In genomic region chr19:38647966-38648788, GRCh38 we compare ENCODE assay signal across 8 cellular contexts. TPM values are rescaled to one million over a fixed set of nuclear protein-coding genes. Genes with fewer than 3 reads are reported as not detected.
A peak's percentile ranks its signal among the peaks of the same experiment; 100 is the strongest.
DNase-seq lines count a peak whose midpoint lies in the region; ATAC-seq and TF ChIP-seq lines count a peak whose summit lies in the region.

No MANE protein-coding gene starts in this region.

- H3K27me3 Mint-ChIP-seq in activated CD4-positive, alpha-beta T cell treated with anti-CD3 and anti-CD28 coated beads for 36 hours = peaks cover 15% of the 10 kb centered on the region
- H3K27me3 Mint-ChIP-seq in activated naive CD8-positive, alpha-beta T cell treated with anti-CD3 and anti-CD28 coated beads, Interleukin-2, amount 10 ng/mL, durations not matched to agents 7 days and 5 days = peaks cover 2% of the 10 kb centered on the region

- H3K27ac ChIP-seq in suprapubic skin = peak overlapping the region; percentile 96

- CTCF ChIA-PET in activated CD4-positive, alpha-beta T cell treated with anti-CD3 and anti-CD28 coated beads for 36 hours (lab: Charles Lee) = interaction anchor here (0.6 to 2.5 kb wide), 9 partner anchors 9 to 462 kb away, joined by 3 to 12 read pairs (median 5); partner anchors contain the start of genes EIF3K and FAM98C

- no peak for ATAC-seq in activated CD4-positive, alpha-beta T cell treated with anti-CD3 and anti-CD28 coated beads for 36 hours
- no peak for ATAC-seq in activated naive CD8-positive, alpha-beta T cell treated with anti-CD3 and anti-CD28 coated beads, Interleukin-2, amount 10 ng/mL, durations not matched to agents 7 days and 5 days (ENCODE audit: low read depth)
- ATAC-seq in HG02981 (IDR thresholded peaks at IDR 0.05; ENCODE audit: unreplicated experiment) = no peak

- H3K27ac Mint-ChIP-seq in activated CD4-positive, alpha-beta T cell treated with anti-CD3 and anti-CD28 coated beads for 36 hours = peak overlapping the region; percentile 81
- peak overlapping the region; percentile 87 for H3K27ac Mint-ChIP-seq in activated naive CD8-positive, alpha-beta T cell treated with anti-CD3 and anti-CD28 coated beads, Interleukin-2, amount 10 ng/mL, durations not matched to agents 7 days and 5 days

- no peaks in the 10 kb centered on the region for H3K27me3 ChIP-seq in kidney epithelial cell (ENCODE audit: control insufficient read depth, insufficient read depth, low read length)
- H3K27me3 ChIP-seq in suprapubic skin = no peaks in the 10 kb centered on the region

- H3K9me3 Mint-ChIP-seq in activated CD4-positive, alpha-beta T cell treated with anti-CD3 and anti-CD28 coated beads for 36 hours (ENCODE audit: low read depth) = no peaks in the 10 kb centered on the region
- no peaks in the 10 kb centered on the region for H3K9me3 Mint-ChIP-seq in activated naive CD8-positive, alpha-beta T cell treated with anti-CD3 and anti-CD28 coated beads, Interleukin-2, amount 10 ng/mL, durations not matched to agents 7 days and 5 days

- no peak for TF ChIP-seq EP300 in suprapubic skin (IDR thresholded peaks at IDR 0.05)

- H3K4me1 ChIP-seq in suprapubic skin = peaks cover 56% of the 10 kb centered on the region

- no peaks in the 10 kb centered on the region for H3K36me3 ChIP-seq in kidney epithelial cell (ENCODE audit: control insufficient read depth, insufficient read depth, low read length)
- H3K36me3 ChIP-seq in suprapubic skin = no peaks in the 10 kb centered on the region

- DNase-seq in activated CD4-positive, alpha-beta T cell treated with anti-CD3 and anti-CD28 coated beads for 36 hours = no peak
- DNase-seq in activated CD4-positive, alpha-beta T cell treated with anti-CD3 and anti-CD28 coated beads for 1 hour = no peak
- DNase-seq in activated naive CD8-positive, alpha-beta T cell treated with anti-CD3 and anti-CD28 coated beads, Interleukin-2, amount 10 ng/mL, durations not matched to agents 7 days and 5 days = no peak
- DNase-seq in kidney epithelial cell (ENCODE audit: low read depth) (no peak), suprapubic skin (ENCODE audit: low spot score in 2 of 2) (no peak), ACHN (no peak)
- no peak for DNase-seq in stimulated activated CD4-positive, alpha-beta T cell treated with anti-CD3 and anti-CD28 coated beads, Interleukin-2, amount 100 ng/mL, for 48 hours

- peak overlapping the region; percentile 100 for H3K4me3 ChIP-seq in kidney epithelial cell (ENCODE audit: low read depth, low read length)
- H3K4me3 ChIP-seq in suprapubic skin = peak overlapping the region; percentile 94

- intact Hi-C loops in activated CD4-positive, alpha-beta T cell treated with anti-CD3 and anti-CD28 coated beads for 36 hours (cut with DNase I, micrococcal nuclease) = loop anchor here (1.0 to 5.0 kb wide), 13 partner anchors 7 to 741 kb away; partner anchors contain the start of genes ECH1 (in 1 of the 2), EIF3K (in 1 of the 2), HNRNPL (in 1 of the 2) and MRPS12 (in 1 of the 2)

- no peak for TF ChIP-seq POLR2A in suprapubic skin (IDR thresholded peaks at IDR 0.05)

- POLR2A ChIA-PET in activated CD4-positive, alpha-beta T cell treated with anti-CD3 and anti-CD28 coated beads for 36 hours (lab: Charles Lee) = interaction anchor here (0.6 to 1.3 kb wide), 6 partner anchors 8 to 201 kb away, joined by 3 to 12 read pairs (median 6); partner anchors contain the start of gene EIF3K
- POLR2A ChIA-PET in activated naive CD8-positive, alpha-beta T cell treated with anti-CD3 and anti-CD28 coated beads, Interleukin-2, amount 10 ng/mL, durations not matched to agents 7 days and 5 days (lab: Charles Lee) = interaction anchor here (0.8 to 2.1 kb wide), 12 partner anchors 8 to 210 kb away, joined by 3 to 10 read pairs (median 6); partner anchors contain the start of gene EIF3K

- TF ChIP-seq CTCF in kidney epithelial cell (IDR thresholded peaks at IDR 0.05; ENCODE audit: insufficient read depth, low read length, poor library complexity, severe bottlenecking) (no peak), suprapubic skin (IDR thresholded peaks at IDR 0.05) (no peak)

- WGBS in suprapubic skin = under 1% methylated on average over 20 of the region's 20 CpGs

- in situ Hi-C loops in ACHN (cut with HindIII; ENCODE audit: low pct_ligation_motif_present, low pct_unique_long_range_greater_than_20kb, low sequenced_read_pairs) = no loop called here

- peak overlapping the region; percentile 98 for H3K4me3 Mint-ChIP-seq in activated CD4-positive, alpha-beta T cell treated with anti-CD3 and anti-CD28 coated beads for 36 hours
- peak overlapping the region; percentile 94 for H3K4me3 Mint-ChIP-seq in activated naive CD8-positive, alpha-beta T cell treated with anti-CD3 and anti-CD28 coated beads, Interleukin-2, amount 10 ng/mL, durations not matched to agents 7 days and 5 days

- peaks cover 43% of the 10 kb centered on the region for H3K4me1 Mint-ChIP-seq in activated CD4-positive, alpha-beta T cell treated with anti-CD3 and anti-CD28 coated beads for 36 hours
- H3K4me1 Mint-ChIP-seq in activated naive CD8-positive, alpha-beta T cell treated with anti-CD3 and anti-CD28 coated beads, Interleukin-2, amount 10 ng/mL, durations not matched to agents 7 days and 5 days = peaks cover 28% of the 10 kb centered on the region

- peaks cover 8% of the 10 kb centered on the region for H3K36me3 Mint-ChIP-seq in activated CD4-positive, alpha-beta T cell treated with anti-CD3 and anti-CD28 coated beads for 36 hours (ENCODE audit: low read depth)
- H3K36me3 Mint-ChIP-seq in activated naive CD8-positive, alpha-beta T cell treated with anti-CD3 and anti-CD28 coated beads, Interleukin-2, amount 10 ng/mL, durations not matched to agents 7 days and 5 days = peaks cover 20% of the 10 kb centered on the region

- H3K9me3 ChIP-seq in suprapubic skin = no peaks in the 10 kb centered on the region

RNA-seq across cellular contexts. Expression of gene ACTN4, which starts 0.7 kb away (rescaled TPM):
- 100 to 1,000 TPM; 181 to 182 TPM for total RNA-seq in activated CD4-positive, alpha-beta T cell treated with anti-CD3 and anti-CD28 coated beads for 36 hours
- 100 to 1,000 TPM; 236 to 252 TPM for total RNA-seq in activated naive CD8-positive, alpha-beta T cell treated with anti-CD3 and anti-CD28 coated beads, Interleukin-2, amount 10 ng/mL, durations not matched to agents 7 days and 5 days
- 821 and 971 TPM in 2 replicates for total RNA-seq in kidney epithelial cell
- 100 to 1,000 TPM; 475 to 520 (median 507) TPM for total RNA-seq in suprapubic skin

RNA-seq across cellular contexts. Expression of gene EIF3K, which starts 29.2 kb away (rescaled TPM):
- total RNA-seq in activated CD4-positive, alpha-beta T cell treated with anti-CD3 and anti-CD28 coated beads for 36 hours = 100 to 1,000 TPM; 269 to 297 TPM
- 100 to 1,000 TPM; 307 to 308 TPM for total RNA-seq in activated naive CD8-positive, alpha-beta T cell treated with anti-CD3 and anti-CD28 coated beads, Interleukin-2, amount 10 ng/mL, durations not matched to agents 7 days and 5 days
- total RNA-seq in kidney epithelial cell (644 and 653 TPM in 2 replicates), suprapubic skin (100 to 1,000 TPM; 274 to 587 (median 557) TPM)

RNA-seq across cellular contexts. Expression of gene MAP4K1, which starts 30.4 kb away (rescaled TPM):
- 100 to 1,000 TPM; 195 to 198 TPM for total RNA-seq in activated CD4-positive, alpha-beta T cell treated with anti-CD3 and anti-CD28 coated beads for 36 hours
- 100 to 1,000 TPM; 299 to 313 TPM for total RNA-seq in activated naive CD8-positive, alpha-beta T cell treated with anti-CD3 and anti-CD28 coated beads, Interleukin-2, amount 10 ng/mL, durations not matched to agents 7 days and 5 days
- total RNA-seq in kidney epithelial cell = 1.3 and 4.7 TPM in 2 replicates
- 1 to 10 TPM in 3 of 4 donors, under 1 TPM in 1; 0.68 to 2.8 (median 1.8) TPM for total RNA-seq in suprapubic skin

Comparison
In these comparisons a context has a peak if more than half of its experiments do, and no peak if none do; other contexts are left out.
1. RNA of gene MAP4K1, which starts 30.4 kb away (total RNA-seq): 299 to 313 TPM in activated naive CD8-positive, alpha-beta T cell treated with anti-CD3 and anti-CD28 coated beads, Interleukin-2, amount 10 ng/mL, durations not matched to agents 7 days and 5 days and 195 to 198 TPM in activated CD4-positive, alpha-beta T cell treated with anti-CD3 and anti-CD28 coated beads for 36 hours; 1.3 to 4.7 TPM in kidney epithelial cell and 0.68 to 2.8 TPM in suprapubic skin; every median in the first group is over 10 times any median in the second.